In the genomic region with DNA sequence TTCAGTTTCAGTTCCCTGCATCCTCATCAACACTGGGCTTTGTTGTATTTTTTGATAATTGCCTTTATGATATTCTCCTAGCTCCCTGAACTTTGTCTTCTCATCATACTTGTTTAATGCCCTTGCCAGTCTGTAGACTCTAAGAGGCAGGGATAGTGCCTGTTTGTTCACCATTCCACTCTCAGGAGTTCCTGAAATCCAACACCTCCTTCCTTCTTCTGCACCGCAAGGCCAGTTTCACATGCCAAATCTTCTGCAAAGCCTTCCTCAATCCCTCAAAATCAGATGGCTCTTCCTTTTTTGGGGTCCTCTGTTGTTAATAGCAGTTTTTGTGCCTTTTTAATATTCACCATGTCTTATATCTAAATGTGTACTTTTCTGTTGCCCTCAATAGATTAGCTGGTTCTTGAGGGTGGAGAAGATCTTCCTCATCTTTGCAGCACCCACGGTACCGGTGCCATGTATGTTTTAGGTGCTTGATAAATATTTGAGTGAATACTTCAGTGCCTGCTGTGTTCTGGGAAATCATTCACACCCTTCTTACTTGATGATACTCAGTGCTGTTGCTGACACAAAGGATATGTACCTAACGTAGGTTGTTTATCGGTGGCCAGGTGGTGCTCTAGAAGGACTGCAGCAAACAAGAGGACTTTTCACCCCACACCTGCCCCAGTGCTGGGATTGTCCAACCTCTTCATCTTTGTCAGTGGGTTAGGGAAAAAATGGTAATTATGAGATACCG, we compare ENCODE assay signal across 27 cellular contexts.
DNase-seq lines count a peak whose midpoint lies in the region; ATAC-seq and TF ChIP-seq lines count a peak whose summit lies in the region.
"Had no signal": no experiment of that assay in that cellular context is flagged by ENCODE, and none has a peak within 500 bp of the region (broad histone marks: within the 10 kb centered on the region; RNA-seq: fewer than 3 reads in every experiment).

No MANE protein-coding gene starts in this region.

- H3K27ac ChIP-seq in lower lobe of right lung: peak overlapping the region; percentile 22
- H3K27ac ChIP-seq: heart right ventricle, Peyer's patch, sigmoid colon, tibial artery, VCaP had no signal

- H3K4me3 Mint-ChIP-seq in stimulated activated naive CD8-positive, alpha-beta T cell treated with anti-CD3 and anti-CD28 coated beads, Interleukin-15, amount 100 ng/mL, for 72 hours: no peak overlapping the region
- H3K4me3 Mint-ChIP-seq: activated CD4-positive, alpha-beta T cell treated with anti-CD3 and anti-CD28 coated beads for 36 hours; activated naive CD8-positive, alpha-beta T cell; HFFc6; natural killer cell had no signal

- no peaks in the 10 kb centered on the region for H3K4me1 Mint-ChIP-seq in stimulated activated naive CD8-positive, alpha-beta T cell treated with anti-CD3 and anti-CD28 coated beads, Interleukin-15, amount 100 ng/mL, for 72 hours
- H3K4me1 Mint-ChIP-seq: activated CD4-positive, alpha-beta T cell treated with anti-CD3 and anti-CD28 coated beads for 36 hours; natural killer cell had no signal

- DNase-seq in COLO668 (lab: John Stamatoyannopoulos, UW; ENCODE audit: unreplicated experiment) (peak; percentile 76), NCI-H1092 (lab: John Stamatoyannopoulos, UW) (peak; percentile 17), NCI-H748 (lab: John Stamatoyannopoulos, UW; ENCODE audit: unreplicated experiment) (peak; percentile 95), lower lobe of right lung (no peak), T-helper 9 cell (no peak), GM03348 (ENCODE audit: low spot score) (no peak), OCI-M1 (lab: John Stamatoyannopoulos, UW) (no peak)
- DNase-seq in stimulated activated naive CD8-positive, alpha-beta T cell treated with anti-CD3 and anti-CD28 coated beads, Interleukin-15, amount 100 ng/mL, for 72 hours: no peak
- DNase-seq: activated CD4-positive, alpha-beta T cell treated with anti-CD3 and anti-CD28 coated beads for 36 hours; activated effector memory CD4-positive, alpha-beta T cell treated with Interleukin-2 at 50 U/mL for 16 hours; C1 segment of cervical spinal cord; Calu3; heart right ventricle; HFFc6; mucosa of descending colon; natural killer cell; NCI-H1048; NCI-H1930; NCI-H524; Peyer's patch; SIG-M5; sigmoid colon; stimulated activated CD4-positive, alpha-beta T cell treated with anti-CD3 and anti-CD28 coated beads, Interleukin-4, amount 100 ng/mL, for 24 hours; SW 1271; tibial artery had no signal

- no peak for TF ChIP-seq CTCF in lower lobe of right lung (IDR thresholded peaks at IDR 0.05)

- no peaks in the 10 kb centered on the region for H3K36me3 ChIP-seq in lower lobe of right lung
- H3K36me3 ChIP-seq: heart right ventricle, Peyer's patch, sigmoid colon, tibial artery had no signal

- no peaks in the 10 kb centered on the region for H3K9me3 ChIP-seq in lower lobe of right lung
- H3K9me3 ChIP-seq: heart right ventricle, mucosa of descending colon, Peyer's patch, sigmoid colon, tibial artery had no signal

- peaks cover 46% of the 10 kb centered on the region for H3K4me1 ChIP-seq in lower lobe of right lung

- peak; percentile 72 to 75 for ATAC-seq in lower lobe of right lung
- ATAC-seq in stimulated activated naive CD8-positive, alpha-beta T cell treated with anti-CD3 and anti-CD28 coated beads, Interleukin-15, amount 100 ng/mL, for 72 hours: no peak
- ATAC-seq: activated CD4-positive, alpha-beta T cell treated with anti-CD3 and anti-CD28 coated beads for 36 hours; heart right ventricle; mucosa of descending colon; natural killer cell had no signal

- no peak overlapping the region for H3K27ac Mint-ChIP-seq in stimulated activated naive CD8-positive, alpha-beta T cell treated with anti-CD3 and anti-CD28 coated beads, Interleukin-15, amount 100 ng/mL, for 72 hours
- H3K27ac Mint-ChIP-seq: activated CD4-positive, alpha-beta T cell treated with anti-CD3 and anti-CD28 coated beads for 36 hours; activated naive CD8-positive, alpha-beta T cell; HFFc6; natural killer cell had no signal

- peaks cover 0 to 4% of the 10 kb centered on the region in 2 donors for H3K9me3 Mint-ChIP-seq in stimulated activated naive CD8-positive, alpha-beta T cell treated with anti-CD3 and anti-CD28 coated beads, Interleukin-15, amount 100 ng/mL, for 72 hours
- H3K9me3 Mint-ChIP-seq: HFFc6 had no signal

- no peaks in the 10 kb centered on the region for H3K27me3 ChIP-seq in lower lobe of right lung (ENCODE audit: low read depth)
- H3K27me3 ChIP-seq: heart right ventricle, Peyer's patch, sigmoid colon, tibial artery had no signal

- no peak overlapping the region for H3K4me3 ChIP-seq in lower lobe of right lung
- H3K4me3 ChIP-seq: heart right ventricle, mucosa of descending colon, Peyer's patch, sigmoid colon, tibial artery had no signal

- H3K27me3 Mint-ChIP-seq in stimulated activated naive CD8-positive, alpha-beta T cell treated with anti-CD3 and anti-CD28 coated beads, Interleukin-15, amount 100 ng/mL, for 72 hours: no peaks in the 10 kb centered on the region
- H3K27me3 Mint-ChIP-seq: activated naive CD8-positive, alpha-beta T cell had no signal

- intact Hi-C loops in lower lobe of right lung (cut with DNase I): no loop called here

Comparison
In these comparisons a context has a peak if more than half of its experiments do, and no peak if none do; other contexts are left out.
1. DNase-seq: peak in COLO668 (single experiment), NCI-H1092 (single experiment) and NCI-H748 (single experiment); none in lower lobe of right lung (single experiment), T-helper 9 cell (single experiment), stimulated activated naive CD8-positive, alpha-beta T cell treated with anti-CD3 and anti-CD28 coated beads, Interleukin-15, amount 100 ng/mL, for 72 hours (0 of 2), GM03348 (single experiment) and OCI-M1 (single experiment).